Comparison of ENCODE assay signal across 7 cellular contexts in the genomic region with DNA sequence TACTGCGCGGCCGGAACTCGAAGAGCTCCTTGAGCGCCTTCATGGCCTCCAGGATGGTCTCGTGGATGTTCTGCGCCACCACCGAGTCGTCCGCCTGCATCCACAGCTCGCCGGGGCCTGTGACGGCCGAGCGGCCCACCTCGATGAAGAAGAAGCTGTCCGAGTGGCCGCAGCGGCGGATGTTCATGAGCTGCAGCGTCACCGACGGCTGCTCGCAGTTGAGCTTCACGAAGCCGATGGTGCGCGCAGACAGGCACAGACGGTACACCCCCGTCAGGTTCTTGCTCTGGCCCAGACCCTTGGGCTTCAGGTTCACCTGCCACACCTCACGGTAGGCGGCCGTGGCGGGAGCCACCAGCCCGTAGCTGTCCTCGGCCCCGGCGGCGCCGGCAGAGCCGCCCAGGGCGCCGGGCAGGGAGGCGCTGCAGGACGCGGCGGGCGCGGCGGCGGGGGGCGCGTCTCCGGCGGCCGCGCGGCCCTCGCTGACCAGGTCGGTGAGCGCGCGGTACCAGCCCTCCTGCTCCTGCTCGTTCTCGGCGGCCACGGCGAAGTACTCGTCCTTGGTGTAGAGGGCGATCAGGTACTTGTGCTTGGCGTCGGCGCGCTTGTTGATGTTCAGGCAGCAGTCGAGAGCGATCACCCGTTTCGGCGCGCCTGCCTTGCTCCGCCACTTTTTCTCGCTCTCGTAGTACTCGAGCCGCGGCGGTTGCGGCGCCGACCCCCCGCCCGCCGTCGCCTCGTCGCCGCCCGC. TPM values are rescaled to one million over a fixed set of nuclear protein-coding genes. Genes with fewer than 3 reads are reported as not detected.
DNase-seq lines count a peak whose midpoint lies in the region; ATAC-seq, FAIRE-seq and TF ChIP-seq lines count a peak whose summit lies in the region.

No MANE protein-coding gene starts in this region.

- H3K27me3 ChIP-seq in vagina, result no peaks in the 10 kb centered on the region

- H3K9me3 ChIP-seq in vagina, result no peaks in the 10 kb centered on the region

- intact Hi-C loops in natural killer cell (cut with micrococcal nuclease) (loop anchor here (5.0 kb wide), 1 partner anchor 78 kb away; no protein-coding TSS in a partner anchor), vagina (cut with DNase I) (loop anchor here (10.0 kb wide), 2 partner anchors 319 to 831 kb away; no protein-coding TSS in a partner anchor)

- no peaks in the 10 kb centered on the region for H3K9me3 Mint-ChIP-seq in activated CD8-positive, alpha-beta T cell treated with anti-CD3 and anti-CD28 coated beads, Interleukin-2, amount 10 ng/mL, durations not matched to agents 7 days and 5 days (ENCODE audit: insufficient read depth)
- no peaks in the 10 kb centered on the region for H3K9me3 Mint-ChIP-seq in natural killer cell

- H3K36me3 Mint-ChIP-seq in activated CD8-positive, alpha-beta T cell treated with anti-CD3 and anti-CD28 coated beads, Interleukin-2, amount 10 ng/mL, durations not matched to agents 7 days and 5 days (ENCODE audit: low read depth), result peaks cover 9% of the 10 kb centered on the region
- no peaks in the 10 kb centered on the region for H3K36me3 Mint-ChIP-seq in natural killer cell

- CTCF ChIA-PET in activated CD8-positive, alpha-beta T cell treated with anti-CD3 and anti-CD28 coated beads, Interleukin-2, amount 10 ng/mL, durations not matched to agents 7 days and 5 days (lab: Charles Lee), result interaction anchor here (0.6 to 1.3 kb wide), 15 partner anchors 12 to 824 kb away, joined by 3 to 6 read pairs (median 3); no protein-coding TSS in a partner anchor

- peaks cover 0 to 21% of the 10 kb centered on the region in 2 donors for H3K36me3 ChIP-seq in vagina

- POLR2A ChIA-PET in activated CD8-positive, alpha-beta T cell treated with anti-CD3 and anti-CD28 coated beads, Interleukin-2, amount 10 ng/mL, durations not matched to agents 7 days and 5 days (lab: Charles Lee), result interaction anchor here (0.9 kb wide), 1 partner anchor 21 kb away, joined by 4 read pairs; no protein-coding TSS in a partner anchor

- H3K4me3 Mint-ChIP-seq in activated CD8-positive, alpha-beta T cell treated with anti-CD3 and anti-CD28 coated beads, Interleukin-2, amount 10 ng/mL, durations not matched to agents 7 days and 5 days, result peak overlapping the region; percentile 54
- peak overlapping the region; percentile 79 for H3K4me3 Mint-ChIP-seq in natural killer cell

- peak; percentile 1 for ATAC-seq in GM18909 (IDR thresholded peaks at IDR 0.05; ENCODE audit: poor library complexity, unreplicated experiment)
- no peak for ATAC-seq in activated CD8-positive, alpha-beta T cell treated with anti-CD3 and anti-CD28 coated beads, Interleukin-2, amount 10 ng/mL, durations not matched to agents 7 days and 5 days
- no peak for ATAC-seq in natural killer cell

- no peak for FAIRE-seq in HTR-8/SVneo (lab: Jason Lieb, UNC)

- H3K4me1 Mint-ChIP-seq in activated CD8-positive, alpha-beta T cell treated with anti-CD3 and anti-CD28 coated beads, Interleukin-2, amount 10 ng/mL, durations not matched to agents 7 days and 5 days (ENCODE audit: low read depth), result peaks cover 19% of the 10 kb centered on the region
- peaks cover 22 to 24% of the 10 kb centered on the region in 2 donors for H3K4me1 Mint-ChIP-seq in natural killer cell

- peaks cover 31% of the 10 kb centered on the region for H3K4me1 ChIP-seq in vagina

- peak overlapping the region; percentile 92 for H3K27ac ChIP-seq in vagina

- peak overlapping the region; percentile 25 for H3K27ac Mint-ChIP-seq in activated CD8-positive, alpha-beta T cell treated with anti-CD3 and anti-CD28 coated beads, Interleukin-2, amount 10 ng/mL, durations not matched to agents 7 days and 5 days
- peak overlapping the region; percentile 77 to 87 for H3K27ac Mint-ChIP-seq in natural killer cell

- TF ChIP-seq CTCF in natural killer cell (IDR thresholded peaks at IDR 0.05) (no peak), vagina (IDR thresholded peaks at IDR 0.05) (no peak)

- DNase-seq in NCI-H1930 (lab: John Stamatoyannopoulos, UW) (peak; percentile 29 to 71), erythroblast (lab: John Stamatoyannopoulos, UW) (peak; percentile 58 to 74), natural killer cell (peak; percentile 55), vagina (ENCODE audit: extremely low spot score in 2 of 2) (no peak), HTR-8/SVneo (ENCODE audit: insufficient read length, low spot score) (no peak)
- DNase-seq in activated CD8-positive, alpha-beta T cell treated with anti-CD3 and anti-CD28 coated beads, Interleukin-2, amount 10 ng/mL, durations not matched to agents 7 days and 5 days, result peak; percentile 51

- H3K4me3 ChIP-seq in vagina, result peak overlapping the region; percentile 74 to 84

- peaks cover 18% of the 10 kb centered on the region for H3K27me3 Mint-ChIP-seq in activated CD8-positive, alpha-beta T cell treated with anti-CD3 and anti-CD28 coated beads, Interleukin-2, amount 10 ng/mL, durations not matched to agents 7 days and 5 days (ENCODE audit: low read depth)
- H3K27me3 Mint-ChIP-seq in natural killer cell (ENCODE audit: low read depth in 2 of 2), result no peaks in the 10 kb centered on the region

- no peak for TF ChIP-seq POLR2A in erythroblast (IDR thresholded peaks at IDR 0.05; ENCODE audit: low read length)
- no peak for TF ChIP-seq POLR2A in vagina (IDR thresholded peaks at IDR 0.05)

RNA-seq across cellular contexts. Expression of gene IRS2, which starts 1.1 kb away (rescaled TPM):
- 1 to 10 TPM; 3.2 to 3.3 TPM for total RNA-seq in activated CD8-positive, alpha-beta T cell treated with anti-CD3 and anti-CD28 coated beads, Interleukin-2, amount 10 ng/mL, durations not matched to agents 7 days and 5 days
- total RNA-seq in natural killer cell (10 to 100 TPM; 39.8 to 79.1 (median 60.9) TPM), vagina (25.0 TPM)

Comparison
In these comparisons a context has a peak if more than half of its experiments do, and no peak if none do; other contexts are left out.
1. DNase-seq: peak in NCI-H1930 (2 of 2), activated CD8-positive, alpha-beta T cell treated with anti-CD3 and anti-CD28 coated beads, Interleukin-2, amount 10 ng/mL, durations not matched to agents 7 days and 5 days (single experiment), erythroblast (2 of 2) and natural killer cell (single experiment); none in vagina (0 of 2) and HTR-8/SVneo (single experiment).